Comparison of ENCODE assay signal across 32 cellular contexts in genomic region chr2:82027901-82028570, GRCh38.
DNase-seq lines count a peak whose midpoint lies in the region; ATAC-seq, FAIRE-seq and TF ChIP-seq lines count a peak whose summit lies in the region.
"Had no signal": no experiment of that assay in that cellular context is flagged by ENCODE, and none has a peak within 500 bp of the region (broad histone marks: within the 10 kb centered on the region; RNA-seq: fewer than 3 reads in every experiment).

No MANE protein-coding gene starts in this region.

- in situ Hi-C loops in K562 (cut with MboI): no loop called here

- 6% methylated on average over 4 of the region's 4 CpGs for whole genome bisulfite sequencing in K562 (ENCODE audit: insufficient coverage, low coverage, missing lambda C conversion rate)

- no peak overlapping the region for H3K9ac ChIP-seq in K562 (ENCODE audit: insufficient read depth in 1 of 2, low read depth in 2 of 2, low read length in 2 of 2)

- no peak for TF ChIP-seq EP300 in K562 (IDR thresholded peaks at IDR 0.05; ENCODE audit: low read length)

- POLR2A ChIA-PET in K562 (lab: Yijun Ruan, JAX): no interaction called here
- POLR2A ChIA-PET in CD4-positive, alpha-beta memory T cell (lab: Charles Lee; ENCODE audit: partially characterized antibody): no interaction called here
- POLR2A ChIA-PET in PC-9 (lab: Charles Lee; ENCODE audit: unreplicated experiment): no interaction called here

- intact Hi-C loops in K562 (cut with micrococcal nuclease): no loop called here
- intact Hi-C loops in left ventricle myocardium superior (cut with micrococcal nuclease): no loop called here
- intact Hi-C loops in CD4-positive, alpha-beta memory T cell (cut with micrococcal nuclease): no loop called here
- intact Hi-C loops in PC-9 (cut with micrococcal nuclease; ENCODE audit: unreplicated experiment): no loop called here

- H3K36me3 ChIP-seq in K562 (ENCODE audit: control insufficient read depth, insufficient read depth, low read length) (no peaks in the 10 kb centered on the region), PC-9 (ENCODE audit: low read depth) (no peaks in the 10 kb centered on the region)
- no peaks in the 10 kb centered on the region for H3K36me3 ChIP-seq in CD4-positive, alpha-beta memory T cell (ENCODE audit: insufficient read depth, low read length)
- H3K36me3 ChIP-seq: esophagus squamous epithelium, left lung, thyroid gland had no signal

- FAIRE-seq in K562 (lab: Jason Lieb, UNC): no peak
- FAIRE-seq: GM12891, islet of Langerhans had no signal

- H3K4me1 ChIP-seq in K562 (replicated peaks in 1 of 2; ENCODE audit: control insufficient read depth in 2 of 2, insufficient read depth in 2 of 2, low read length in 2 of 2) (no peaks in the 10 kb centered on the region), PC-9 (replicated peaks; ENCODE audit: insufficient read depth) (no peaks in the 10 kb centered on the region)
- no peaks in the 10 kb centered on the region for H3K4me1 ChIP-seq in CD4-positive, alpha-beta memory T cell (ENCODE audit: insufficient read depth, low read length)
- H3K4me1 ChIP-seq: body of pancreas, esophagus squamous epithelium, foreskin keratinocyte, left lung, thyroid gland had no signal

- no peak overlapping the region for H3K27ac ChIP-seq in K562 (ENCODE audit: extremely low read depth, low read depth, low read length)
- no peak overlapping the region for H3K27ac ChIP-seq in CD4-positive, alpha-beta memory T cell (ENCODE audit: low read depth, low read length)
- no peak overlapping the region for H3K27ac ChIP-seq in PC-9
- H3K27ac ChIP-seq: body of pancreas, esophagus squamous epithelium, foreskin keratinocyte, left lung, thyroid gland had no signal

- no peaks in the 10 kb centered on the region for H3K36me3 Mint-ChIP-seq in CD4-positive, alpha-beta memory T cell
- H3K36me3 Mint-ChIP-seq: activated naive CD4-positive, alpha-beta T cell treated with anti-CD3 and anti-CD28 coated beads, Interleukin-2, amount 10 ng/mL, durations not matched to agents 7 days and 5 days had no signal

- no peaks in the 10 kb centered on the region for H4K20me1 ChIP-seq in K562 (replicated peaks; ENCODE audit: control insufficient read depth, insufficient read depth, low read length)
- no peaks in the 10 kb centered on the region for H4K20me1 ChIP-seq in PC-9 (ENCODE audit: insufficient read depth)

- TF ChIP-seq POLR2A in K562 (conservative IDR thresholded peaks at IDR 0.05): no peak

- BruUV-seq in K562 (replicated peaks; lab: Mats Ljungman, UMichigan) (no TSS peak), PC-9 (replicated peaks; lab: Mats Ljungman, UMichigan) (no TSS peak)

- H3K79me2 ChIP-seq in K562 (ENCODE audit: control insufficient read depth, insufficient read depth, low read length): no peaks in the 10 kb centered on the region
- no peaks in the 10 kb centered on the region for H3K79me2 ChIP-seq in PC-9 (ENCODE audit: low read depth)

- no peak overlapping the region for H2AFZ ChIP-seq in K562 (ENCODE audit: low read depth, low read length)
- H2AFZ ChIP-seq in PC-9: no peak overlapping the region

- H3K27me3 Mint-ChIP-seq in CD4-positive, alpha-beta memory T cell: no peaks in the 10 kb centered on the region
- H3K27me3 Mint-ChIP-seq: activated naive CD4-positive, alpha-beta T cell treated with anti-CD3 and anti-CD28 coated beads, Interleukin-2, amount 10 ng/mL, durations not matched to agents 7 days and 5 days; activated T-helper 17 cell treated with anti-CD3 and anti-CD28 coated beads, Interleukin-2, amount 50 U/mL, for 72 hours; CD4-positive, alpha-beta T cell; stimulated activated naive CD8-positive, alpha-beta T cell treated with anti-CD3 and anti-CD28 coated beads, Interleukin-15, amount 100 ng/mL, for 72 hours had no signal

- no peaks in the 10 kb centered on the region for H3K9me1 ChIP-seq in K562 (ENCODE audit: control insufficient read depth, insufficient read depth, low read length)

- no peaks in the 10 kb centered on the region for H3F3A ChIP-seq in PC-9 (ENCODE audit: insufficient read depth, low read depth)

- H3K27me3 ChIP-seq in K562 (ENCODE audit: control insufficient read depth in 2 of 2, insufficient read depth in 2 of 2, low read length in 2 of 2) (no peaks in the 10 kb centered on the region), PC-9 (ENCODE audit: insufficient read depth, low read depth) (no peaks in the 10 kb centered on the region)
- no peaks in the 10 kb centered on the region for H3K27me3 ChIP-seq in CD4-positive, alpha-beta memory T cell (ENCODE audit: insufficient read depth, low read length)
- H3K27me3 ChIP-seq: body of pancreas, esophagus squamous epithelium, foreskin keratinocyte, left lung, thyroid gland had no signal

- no peak for TF ChIP-seq RAD21 in K562 (CRISPR knock-in tag; conservative IDR thresholded peaks at IDR 0.05 in 1 of 2, IDR thresholded peaks at IDR 0.05 in 1 of 2)

- peaks cover 8 to 43% (median 18%) of the 10 kb centered on the region in 8 donors for H3K9me3 Mint-ChIP-seq in CD4-positive, alpha-beta memory T cell

- H3K4me2 ChIP-seq in K562 (ENCODE audit: insufficient read depth, low read length): no peak overlapping the region
- H3K4me2 ChIP-seq in PC-9: no peak overlapping the region

- H3K9me2 ChIP-seq in PC-9 (ENCODE audit: insufficient read depth): no peaks in the 10 kb centered on the region

- CTCF ChIA-PET in K562 (lab: Yijun Ruan, JAX; ENCODE audit: low intra/inter-chr PET ratio): no interaction called here
- CTCF ChIA-PET in CD4-positive, alpha-beta memory T cell (lab: Charles Lee; ENCODE audit: partially characterized antibody): no interaction called here
- CTCF ChIA-PET in PC-9 (lab: Charles Lee): no interaction called here

- DNase-seq in DMS153 (lab: John Stamatoyannopoulos, UW): peak; percentile 92
- peak in 2 of 3 experiments; percentile 38 to 86 for DNase-seq in NCI-H1417 (lab: John Stamatoyannopoulos, UW)
- DNase-seq in NCI-H345 treated with DMSO at 0.1 percent for 48 hours (lab: John Stamatoyannopoulos, UW; ENCODE audit: unreplicated experiment): peak; percentile 76
- DNase-seq in K562 (ENCODE audit: extremely low read depth in 1 of 4, low spot score in 3 of 4): no peak
- no peak for DNase-seq in NCI-H1105 treated with DMSO at 0.1 percent for 48 hours (lab: John Stamatoyannopoulos, UW)
- no peak for DNase-seq in left ventricle myocardium superior
- no peak for DNase-seq in CD4-positive, alpha-beta memory T cell
- no peak for DNase-seq in PC-9
- DNase-seq: activated CD4-positive, alpha-beta T cell treated with anti-CD3 and anti-CD28 coated beads for 4 hours; activated CD8-positive, alpha-beta T cell treated with anti-CD3 and anti-CD28 coated beads, Interleukin-2, amount 10 ng/mL, durations not matched to agents 7 days and 5 days; activated naive CD4-positive, alpha-beta T cell treated with anti-CD3 and anti-CD28 coated beads, Interleukin-2, amount 10 ng/mL, durations not matched to agents 7 days and 5 days; body of pancreas; CD4-positive, alpha-beta T cell; dermis blood vessel endothelial cell; esophagus squamous epithelium; foreskin keratinocyte; head of caudate nucleus; Kasumi-1; left lung; NCI-H2107; NCI-H526; right cardiac atrium; SIG-M5; stimulated activated CD4-positive, alpha-beta T cell treated with anti-CD3 and anti-CD28 coated beads, Interleukin-12 subunit alpha, Interleukin-12 subunit beta, amount 100 ng/mL, for 4 hours; stimulated activated CD4-positive, alpha-beta T cell treated with anti-CD3 and anti-CD28 coated beads, Interleukin-2, amount 100 ng/mL, for 48 hours; stimulated activated naive CD8-positive, alpha-beta T cell treated with anti-CD3 and anti-CD28 coated beads, Interleukin-15, amount 100 ng/mL, for 72 hours; SW 1271; thyroid gland had no signal

- no peak overlapping the region for H3K4me3 ChIP-seq in K562
- H3K4me3 ChIP-seq in CD4-positive, alpha-beta memory T cell (ENCODE audit: low read length in 2 of 2): no peak overlapping the region
- no peak overlapping the region for H3K4me3 ChIP-seq in PC-9
- H3K4me3 ChIP-seq: body of pancreas, esophagus squamous epithelium, left lung, thyroid gland had no signal

- H3K9me3 ChIP-seq in K562 (replicated peaks; ENCODE audit: control insufficient read depth, insufficient read depth, low read depth, low read length) (no peaks in the 10 kb centered on the region), PC-9 (ENCODE audit: insufficient read depth, low read depth) (no peaks in the 10 kb centered on the region)
- H3K9me3 ChIP-seq in CD4-positive, alpha-beta memory T cell (ENCODE audit: control insufficient read depth in 1 of 2, low read length in 2 of 2): no peaks in the 10 kb centered on the region
- H3K9me3 ChIP-seq: body of pancreas, thyroid gland had no signal

- no peaks in the 10 kb centered on the region for H3K4me1 Mint-ChIP-seq in CD4-positive, alpha-beta memory T cell
- H3K4me1 Mint-ChIP-seq: activated naive CD4-positive, alpha-beta T cell treated with anti-CD3 and anti-CD28 coated beads, Interleukin-2, amount 10 ng/mL, durations not matched to agents 7 days and 5 days; activated T-helper 17 cell treated with anti-CD3 and anti-CD28 coated beads, Interleukin-2, amount 50 U/mL, for 72 hours; stimulated activated naive CD8-positive, alpha-beta T cell treated with anti-CD3 and anti-CD28 coated beads, Interleukin-15, amount 100 ng/mL, for 72 hours had no signal

- TF ChIP-seq CTCF in K562 (IDR thresholded peaks at IDR 0.05 in 2 of 3, conservative IDR thresholded peaks at IDR 0.05 in 1 of 3; ENCODE audit: insufficient read depth in 2 of 3, low read depth in 1 of 3, low read length in 3 of 3): no peak
- no peak for TF ChIP-seq CTCF in PC-9 (conservative IDR thresholded peaks at IDR 0.05)

- no peak overlapping the region for H3K4me3 Mint-ChIP-seq in CD4-positive, alpha-beta memory T cell
- H3K4me3 Mint-ChIP-seq: activated CD8-positive, alpha-beta T cell treated with anti-CD3 and anti-CD28 coated beads, Interleukin-2, amount 10 ng/mL, durations not matched to agents 7 days and 5 days; activated naive CD4-positive, alpha-beta T cell treated with anti-CD3 and anti-CD28 coated beads, Interleukin-2, amount 10 ng/mL, durations not matched to agents 7 days and 5 days; activated T-helper 17 cell treated with anti-CD3 and anti-CD28 coated beads, Interleukin-2, amount 50 U/mL, for 72 hours; CD4-positive, alpha-beta T cell; stimulated activated naive CD8-positive, alpha-beta T cell treated with anti-CD3 and anti-CD28 coated beads, Interleukin-15, amount 100 ng/mL, for 72 hours had no signal

- no peak for ATAC-seq in K562
- ATAC-seq in left ventricle myocardium superior: no peak
- ATAC-seq: activated CD8-positive, alpha-beta T cell treated with anti-CD3 and anti-CD28 coated beads, Interleukin-2, amount 10 ng/mL, durations not matched to agents 7 days and 5 days; activated T-helper 17 cell treated with anti-CD3 and anti-CD28 coated beads, Interleukin-2, amount 50 U/mL, for 72 hours; body of pancreas; foreskin keratinocyte; left lung; Panc1; right cardiac atrium; stimulated activated naive CD8-positive, alpha-beta T cell treated with anti-CD3 and anti-CD28 coated beads, Interleukin-15, amount 100 ng/mL, for 72 hours had no signal

- no peak overlapping the region for H3K27ac Mint-ChIP-seq in CD4-positive, alpha-beta memory T cell
- H3K27ac Mint-ChIP-seq: activated CD8-positive, alpha-beta T cell treated with anti-CD3 and anti-CD28 coated beads, Interleukin-2, amount 10 ng/mL, durations not matched to agents 7 days and 5 days; activated naive CD4-positive, alpha-beta T cell treated with anti-CD3 and anti-CD28 coated beads, Interleukin-2, amount 10 ng/mL, durations not matched to agents 7 days and 5 days; activated T-helper 17 cell treated with anti-CD3 and anti-CD28 coated beads, Interleukin-2, amount 50 U/mL, for 72 hours; CD4-positive, alpha-beta T cell; stimulated activated naive CD8-positive, alpha-beta T cell treated with anti-CD3 and anti-CD28 coated beads, Interleukin-15, amount 100 ng/mL, for 72 hours had no signal

Comparison
In these comparisons a context has a peak if more than half of its experiments do, and no peak if none do; other contexts are left out.
1. DNase-seq: peak in DMS153 (single experiment), NCI-H1417 (2 of 3) and NCI-H345 treated with DMSO at 0.1 percent for 48 hours (single experiment); none in K562 (0 of 4), NCI-H1105 treated with DMSO at 0.1 percent for 48 hours (single experiment), left ventricle myocardium superior (single experiment), CD4-positive, alpha-beta memory T cell (0 of 5) and PC-9 (0 of 2).